4 cellular contexts compared by ENCODE assay signal in genomic region chr15:36483409-36483808, GRCh38.
"Had no signal": no experiment of that assay in that cellular context is flagged by ENCODE, and none has a peak within 500 bp of the region (broad histone marks: within the 10 kb centered on the region; RNA-seq: fewer than 3 reads in every experiment).

No MANE protein-coding gene starts in this region.

- H3K4me1 Mint-ChIP-seq: IgD-negative memory B cell had no signal

- H3K9me3 Mint-ChIP-seq: IgD-negative memory B cell had no signal

- H3K4me3 Mint-ChIP-seq: IgD-negative memory B cell had no signal

- H3K36me3 Mint-ChIP-seq: IgD-negative memory B cell had no signal

- H3K27ac Mint-ChIP-seq: IgD-negative memory B cell had no signal

- DNase-seq: GOT3, H7, KBM-7 had no signal
